Comparison of ENCODE assay signal across 20 cellular contexts in genomic region chr2:111701266-111701665, GRCh38.
DNase-seq lines count a peak whose midpoint lies in the region; ATAC-seq and TF ChIP-seq lines count a peak whose summit lies in the region.
"Had no signal": no experiment of that assay in that cellular context is flagged by ENCODE, and none has a peak within 500 bp of the region (broad histone marks: within the 10 kb centered on the region; RNA-seq: fewer than 3 reads in every experiment).

No MANE protein-coding gene starts in this region.

- H3K36me3 Mint-ChIP-seq in activated T-helper 1 cell treated with anti-CD3 and anti-CD28 coated beads, Interleukin-12 subunit alpha, Interleukin-12 subunit beta, Interleukin-2, Interleukin-4 antibody, amounts not matched to agents 30 ng/mL and 10 ng/mL and 1 ng/mL, durations not matched to agents 14 hours and 24 hours and 36 hours (ENCODE audit: low read depth): no peaks in the 10 kb centered on the region

- no peaks in the 10 kb centered on the region for H3K9me3 ChIP-seq in DOHH2 (ENCODE audit: control insufficient read depth, insufficient read depth, low read length)
- no peaks in the 10 kb centered on the region for H3K9me3 ChIP-seq in neutrophil
- H3K9me3 ChIP-seq: ascending aorta, thoracic aorta had no signal

- H3K4me1 Mint-ChIP-seq in activated T-helper 1 cell treated with anti-CD3 and anti-CD28 coated beads, Interleukin-12 subunit alpha, Interleukin-12 subunit beta, Interleukin-2, Interleukin-4 antibody, amounts not matched to agents 30 ng/mL and 10 ng/mL and 1 ng/mL, durations not matched to agents 14 hours and 24 hours and 36 hours (ENCODE audit: low read depth): peaks cover 80% of the 10 kb centered on the region

- H3K4me3 Mint-ChIP-seq in activated T-helper 1 cell treated with anti-CD3 and anti-CD28 coated beads, Interleukin-12 subunit alpha, Interleukin-12 subunit beta, Interleukin-2, Interleukin-4 antibody, amounts not matched to agents 30 ng/mL and 10 ng/mL and 1 ng/mL, durations not matched to agents 14 hours and 24 hours and 36 hours: no peak overlapping the region
- H3K4me3 Mint-ChIP-seq: activated CD8-positive, alpha-beta T cell treated with anti-CD3 and anti-CD28 coated beads, Interleukin-2, amount 10 ng/mL, durations not matched to agents 7 days and 5 days; HFFc6 had no signal

- H3K27ac ChIP-seq in DOHH2 (ENCODE audit: low read depth, low read length) (peak overlapping the region; percentile 15; the same call in 1 of the 2 replicates), neutrophil (peak overlapping the region; percentile 86)
- H3K27ac ChIP-seq: ascending aorta, C4-2B, coronary artery, thoracic aorta had no signal

- TF ChIP-seq RAD21 in Ishikawa (IDR thresholded peaks at IDR 0.05; ENCODE audit: low read depth): 0 out of 2 replicates have a peak, but pooled peaks have one; percentile 7

- peaks cover 70% of the 10 kb centered on the region for H3K4me1 ChIP-seq in DOHH2 (ENCODE audit: control insufficient read depth, low read length)
- H3K4me1 ChIP-seq in neutrophil (ENCODE audit: control insufficient read depth in 1 of 2, insufficient read depth in 1 of 2, low read depth in 1 of 2, low read length in 1 of 2): peaks cover 43 to 53% of the 10 kb centered on the region in 2 experiments

- H3K27ac Mint-ChIP-seq in activated T-helper 1 cell treated with anti-CD3 and anti-CD28 coated beads, Interleukin-12 subunit alpha, Interleukin-12 subunit beta, Interleukin-2, Interleukin-4 antibody, amounts not matched to agents 30 ng/mL and 10 ng/mL and 1 ng/mL, durations not matched to agents 14 hours and 24 hours and 36 hours: peak overlapping the region; percentile 50
- H3K27ac Mint-ChIP-seq: activated CD8-positive, alpha-beta T cell treated with anti-CD3 and anti-CD28 coated beads, Interleukin-2, amount 10 ng/mL, durations not matched to agents 7 days and 5 days; HFFc6 had no signal

- H3K79me2 ChIP-seq in DOHH2 (ENCODE audit: control insufficient read depth, low read length): no peaks in the 10 kb centered on the region

- TF ChIP-seq CTCF in DOHH2 (IDR thresholded peaks at IDR 0.05; ENCODE audit: low read depth, low read length, poor library complexity, severe bottlenecking) (no peak), neutrophil (IDR thresholded peaks at IDR 0.05) (no peak)

- intact Hi-C loops in activated T-helper 1 cell treated with anti-CD3 and anti-CD28 coated beads, Interleukin-12 subunit alpha, Interleukin-12 subunit beta, Interleukin-2, Interleukin-4 antibody, amounts not matched to agents 30 ng/mL and 10 ng/mL and 1 ng/mL, durations not matched to agents 14 hours and 24 hours and 36 hours (cut with micrococcal nuclease): loop anchor here (10.0 kb wide), 1 partner anchor 956 kb away; no protein-coding TSS in a partner anchor

- ATAC-seq in HG03139 (IDR thresholded peaks at IDR 0.05; ENCODE audit: unreplicated experiment): no peak
- ATAC-seq: activated CD8-positive, alpha-beta T cell treated with anti-CD3 and anti-CD28 coated beads, Interleukin-2, amount 10 ng/mL, durations not matched to agents 7 days and 5 days had no signal

- no peak for DNase-seq in activated T-helper 1 cell treated with anti-CD3 and anti-CD28 coated beads, Interleukin-12 subunit alpha, Interleukin-12 subunit beta, Interleukin-2, Interleukin-4 antibody, amounts not matched to agents 30 ng/mL and 10 ng/mL and 1 ng/mL, durations not matched to agents 14 hours and 24 hours and 36 hours (ENCODE audit: low spot score)
- DNase-seq in effector CD4-positive, alpha-beta T cell: no peak
- DNase-seq in 8988T: no peak
- DNase-seq: activated CD8-positive, alpha-beta T cell treated with anti-CD3 and anti-CD28 coated beads, Interleukin-2, amount 10 ng/mL, durations not matched to agents 7 days and 5 days; activated effector memory CD4-positive, alpha-beta T cell treated with Interleukin-2 at 50 U/mL for 16 hours; HFFc6; KG1; kidney; NCI-H524; OCI-M1; stimulated activated CD4-positive, alpha-beta T cell treated with anti-CD3 and anti-CD28 coated beads, Interleukin-4, amount 100 ng/mL, for 1 hour; stimulated activated CD8-positive, alpha-beta memory T cell treated with anti-CD3 and anti-CD28 coated beads, Interleukin-4, amount 100 ng/mL, for 48 hours had no signal

- H4K20me1 ChIP-seq in DOHH2 (ENCODE audit: control insufficient read depth, insufficient read depth, low read depth, low read length): no peaks in the 10 kb centered on the region

- H3K4me3 ChIP-seq in DOHH2 (ENCODE audit: low read length) (no peak overlapping the region), neutrophil (ENCODE audit: low read depth in 1 of 2, low read length in 1 of 2) (no peak overlapping the region)
- H3K4me3 ChIP-seq: ascending aorta, coronary artery, thoracic aorta had no signal

- H3K27me3 ChIP-seq in DOHH2 (ENCODE audit: control insufficient read depth, low read length): no peaks in the 10 kb centered on the region
- H3K27me3 ChIP-seq in neutrophil: no peaks in the 10 kb centered on the region
- H3K27me3 ChIP-seq: ascending aorta had no signal

- peaks cover under 1% of the 10 kb centered on the region for H3K9me3 Mint-ChIP-seq in activated T-helper 1 cell treated with anti-CD3 and anti-CD28 coated beads, Interleukin-12 subunit alpha, Interleukin-12 subunit beta, Interleukin-2, Interleukin-4 antibody, amounts not matched to agents 30 ng/mL and 10 ng/mL and 1 ng/mL, durations not matched to agents 14 hours and 24 hours and 36 hours
- H3K9me3 Mint-ChIP-seq: HFFc6 had no signal

- peaks cover 2% of the 10 kb centered on the region; the same call in 1 of the 2 replicates for H3K36me3 ChIP-seq in DOHH2 (ENCODE audit: control insufficient read depth, low read length)
- no peaks in the 10 kb centered on the region for H3K36me3 ChIP-seq in neutrophil
- H3K36me3 ChIP-seq: ascending aorta, thoracic aorta had no signal

- H3F3A ChIP-seq in DOHH2 (ENCODE audit: control insufficient read depth, insufficient read depth): peaks cover 12% of the 10 kb centered on the region

- TF ChIP-seq EP300 in Ishikawa (IDR thresholded peaks at IDR 0.05; ENCODE audit: borderline replicate concordance): peak; percentile 58; the same call in 1 of the 2 replicates

- no peaks in the 10 kb centered on the region for H3K9me2 ChIP-seq in DOHH2 (replicated peaks; ENCODE audit: control insufficient read depth, low read length)

- H3K27me3 Mint-ChIP-seq in activated T-helper 1 cell treated with anti-CD3 and anti-CD28 coated beads, Interleukin-12 subunit alpha, Interleukin-12 subunit beta, Interleukin-2, Interleukin-4 antibody, amounts not matched to agents 30 ng/mL and 10 ng/mL and 1 ng/mL, durations not matched to agents 14 hours and 24 hours and 36 hours (ENCODE audit: insufficient read depth): no peaks in the 10 kb centered on the region

- no peak overlapping the region for H3K4me2 ChIP-seq in DOHH2 (ENCODE audit: low read length)

TF ChIP-seq in Ishikawa, 13 proteins besides CTCF, POLR2A, EP300 and RAD21:
- TF ChIP-seq FOXM1 (IDR thresholded peaks at IDR 0.05; ENCODE audit: borderline replicate concordance, low read depth) (no peak), CEBPB (IDR thresholded peaks at IDR 0.05) (peak; percentile 37; the same call in 1 of the 2 replicates), NFIC (IDR thresholded peaks at IDR 0.05) (0 out of 2 replicates have a peak, but pooled peaks have one; percentile 18), TCF12 (IDR thresholded peaks at IDR 0.05; ENCODE audit: low read depth) (peak; percentile 78), TEAD4 (IDR thresholded peaks at IDR 0.05) (peak; percentile 52; the same call in 1 of the 2 replicates), EGR1 (IDR thresholded peaks at IDR 0.05) (no peak)
- TF ChIP-seq, protein P1, sequence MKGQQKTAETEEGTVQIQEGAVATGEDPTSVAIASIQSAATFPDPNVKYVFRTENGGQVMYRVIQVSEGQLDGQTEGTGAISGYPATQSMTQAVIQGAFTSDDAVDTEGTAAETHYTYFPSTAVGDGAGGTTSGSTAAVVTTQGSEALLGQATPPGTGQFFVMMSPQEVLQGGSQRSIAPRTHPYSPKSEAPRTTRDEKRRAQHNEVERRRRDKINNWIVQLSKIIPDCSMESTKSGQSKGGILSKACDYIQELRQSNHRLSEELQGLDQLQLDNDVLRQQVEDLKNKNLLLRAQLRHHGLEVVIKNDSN (IDR thresholded peaks at IDR 0.05): peak; percentile 59; the same call in 1 of the 2 replicates
- TF ChIP-seq, protein P2, sequence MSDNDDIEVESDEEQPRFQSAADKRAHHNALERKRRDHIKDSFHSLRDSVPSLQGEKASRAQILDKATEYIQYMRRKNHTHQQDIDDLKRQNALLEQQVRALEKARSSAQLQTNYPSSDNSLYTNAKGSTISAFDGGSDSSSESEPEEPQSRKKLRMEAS (IDR thresholded peaks at IDR 0.05): peak; percentile 66
